Comparison of ENCODE assay signal across 8 cellular contexts in genomic region chr19:40750035-40750284, GRCh38.
A peak's percentile ranks its signal among the peaks of the same experiment; 100 is the strongest.
DNase-seq lines count a peak whose midpoint lies in the region; ATAC-seq and TF ChIP-seq lines count a peak whose summit lies in the region.

No MANE protein-coding gene starts in this region.

- H3K27me3 ChIP-seq in muscle layer of duodenum (ENCODE audit: low read depth, low read length): no peaks in the 10 kb centered on the region

- no peaks in the 10 kb centered on the region for H3K9me3 ChIP-seq in KOPT-K1 (ENCODE audit: insufficient read depth, low read length, poor library complexity, severe bottlenecking)
- no peaks in the 10 kb centered on the region for H3K9me3 ChIP-seq in muscle layer of duodenum (ENCODE audit: control insufficient read depth in 1 of 2, low read length in 2 of 2)

- TF ChIP-seq CTCF in AG04449 (IDR thresholded peaks at IDR 0.05; ENCODE audit: insufficient read depth, low read length, missing control alignments) (no peak), choroid plexus epithelial cell (conservative IDR thresholded peaks at IDR 0.05; ENCODE audit: low read depth, low read length) (no peak)

- ATAC-seq in GM21381 (IDR thresholded peaks at IDR 0.05; ENCODE audit: unreplicated experiment): no peak
- no peak for ATAC-seq in GM21786 (IDR thresholded peaks at IDR 0.05; ENCODE audit: unreplicated experiment)

- H3K36me3 ChIP-seq in KOPT-K1 (ENCODE audit: insufficient read depth, low read length): peaks cover 22% of the 10 kb centered on the region
- H3K36me3 ChIP-seq in muscle layer of duodenum (ENCODE audit: control insufficient read depth in 1 of 2, insufficient read depth in 2 of 2, low read length in 2 of 2): peaks cover 0 to 4% of the 10 kb centered on the region in 2 donors

- H3K4me3 ChIP-seq in AG04449 (ENCODE audit: low read depth, low read length): peak overlapping the region; percentile 86
- H3K4me3 ChIP-seq in choroid plexus epithelial cell (ENCODE audit: low read depth, low read length): peak overlapping the region; percentile 78
- H3K4me3 ChIP-seq in muscle layer of duodenum (ENCODE audit: low read depth in 1 of 2, low read length in 2 of 2): peak overlapping the region; percentile 64 to 85

- CTCF ChIA-PET in AG04449 (lab: Yijun Ruan, JAX): interaction anchor here (1.1 kb wide), 1 partner anchor 394 kb away, joined by 3 read pairs; no protein-coding TSS in a partner anchor

- H3K4me1 ChIP-seq in muscle layer of duodenum (ENCODE audit: control insufficient read depth in 1 of 2, insufficient read depth in 2 of 2, low read length in 2 of 2): peaks cover 8 to 36% of the 10 kb centered on the region in 2 donors

- H3K27ac ChIP-seq in KOPT-K1 (ENCODE audit: low read depth, low read length, poor library complexity, severe bottlenecking) (peak overlapping the region; percentile 92), muscle layer of duodenum (ENCODE audit: low read length) (peak overlapping the region; percentile 98)

- DNase-seq in AG04449 (ENCODE audit: low read depth, low spot score) (no peak), choroid plexus epithelial cell (ENCODE audit: low read depth) (no peak), NCI-H748 treated with DMSO at 0.1 percent for 48 hours (lab: John Stamatoyannopoulos, UW) (no peak), NCI-H2107 (lab: John Stamatoyannopoulos, UW) (no peak)

- POLR2A ChIA-PET in AG04449 (lab: Yijun Ruan, JAX): interaction anchor here (0.9 to 1.4 kb wide), 5 partner anchors 13 to 284 kb away, joined by 3 to 9 read pairs (median 4); partner anchors contain the start of genes BLVRB, COQ8B, ITPKC and RAB4B
